In genomic region chr17:40069751-40070643, GRCh38 we compare ENCODE assay signal across 8 cellular contexts. TPM values are rescaled to one million over a fixed set of nuclear protein-coding genes. Genes with fewer than 3 reads are reported as not detected.
DNase-seq lines count a peak whose midpoint lies in the region; ATAC-seq and TF ChIP-seq lines count a peak whose summit lies in the region.
"Had no signal": no experiment of that assay in that cellular context is flagged by ENCODE, and none has a peak within 500 bp of the region (broad histone marks: within the 10 kb centered on the region; RNA-seq: fewer than 3 reads in every experiment).

No MANE protein-coding gene starts in this region.

- H3K4me3 Mint-ChIP-seq in endothelial cell (ENCODE audit: unreplicated experiment), result no peak overlapping the region

- TF ChIP-seq CTCF in endothelial cell (IDR thresholded peaks at IDR 0.05; ENCODE audit: unreplicated experiment), result peak; percentile 10

- DNase-seq in G401 (ENCODE audit: low spot score), result peak; percentile 78
- DNase-seq in NAMALWA (ENCODE audit: low spot score), result peak; percentile 75
- peak; percentile 41 for DNase-seq in activated CD4-positive, alpha-beta T cell treated with anti-CD3 and anti-CD28 coated beads for 48 hours
- DNase-seq in endothelial cell (ENCODE audit: low spot score), result no peak
- peak in 37 of 56 donors; percentile 33 to 82 (median 59) for DNase-seq in nucleus accumbens (lab: John Stamatoyannopoulos, UW)
- DNase-seq in NCI-H128 (lab: John Stamatoyannopoulos, UW; ENCODE audit: unreplicated experiment), result no peak

- in situ Hi-C loops in G401 (cut with HindIII; ENCODE audit: low sequenced_read_pairs), result loop anchor here (5.0 to 25.0 kb wide), 2 partner anchors 107 to 242 kb away; partner anchors contain the start of genes RAPGEFL1 and RARA

- no peak for ATAC-seq in HG03025 (IDR thresholded peaks at IDR 0.05; ENCODE audit: low FRiP score, unreplicated experiment)

- H3K27ac Mint-ChIP-seq in endothelial cell (ENCODE audit: unreplicated experiment), result no peak overlapping the region

- H3K27me3 Mint-ChIP-seq in endothelial cell (ENCODE audit: unreplicated experiment), result peaks cover 14% of the 10 kb centered on the region

- H3K36me3 Mint-ChIP-seq in endothelial cell (ENCODE audit: low read depth, unreplicated experiment), result peaks cover 7% of the 10 kb centered on the region

- H3K4me1 Mint-ChIP-seq in endothelial cell (ENCODE audit: unreplicated experiment), result peaks cover 35% of the 10 kb centered on the region

- no peaks in the 10 kb centered on the region for H3K9me3 Mint-ChIP-seq in endothelial cell (ENCODE audit: unreplicated experiment)

RNA-seq across cellular contexts. Expression of gene THRA, which starts 7.2 kb away (rescaled TPM):
- 11.8 and 18.4 TPM in 2 replicates for total RNA-seq in G401 (2014; rRNA removed; shearing (Covaris generic))
- total RNA-seq in endothelial cell (ENCODE audit: unreplicated experiment), result 13.6 TPM

RNA-seq across cellular contexts. Expression of gene MED24, which starts 15.8 kb away (rescaled TPM):
- total RNA-seq in G401 (2014; rRNA removed; shearing (Covaris generic)), result 70.0 and 90.8 TPM in 2 replicates
- total RNA-seq in endothelial cell (ENCODE audit: unreplicated experiment), result 111 TPM

RNA-seq across cellular contexts. Expression of gene NR1D1, which starts 30.4 kb away (rescaled TPM):
- total RNA-seq in G401 (2014; rRNA removed; shearing (Covaris generic)), result 0.06 and 2.0 TPM in 2 replicates
- total RNA-seq in endothelial cell (ENCODE audit: unreplicated experiment), result 2.6 TPM

RNA-seq across cellular contexts. Expression of gene MSL1, which starts 51.8 kb away (rescaled TPM):
- 67.9 and 80.5 TPM in 2 replicates for total RNA-seq in G401 (2014; rRNA removed; shearing (Covaris generic))
- total RNA-seq in endothelial cell (ENCODE audit: unreplicated experiment), result 96.2 TPM

RNA-seq across cellular contexts. Expression of gene CSF3, which starts 54.8 kb away (rescaled TPM):
- not detected in 2 replicates for total RNA-seq in G401 (2014; rRNA removed; shearing (Covaris generic))
- not detected for total RNA-seq in endothelial cell (ENCODE audit: unreplicated experiment)
- total RNA-seq: activated CD8-positive, alpha-beta memory T cell treated with anti-CD3 and anti-CD28 coated beads for 36 hours had no signal

Comparison
In these comparisons a context has a peak if more than half of its experiments do, and no peak if none do; other contexts are left out.
1. DNase-seq: peak in G401 (single experiment), NAMALWA (single experiment), activated CD4-positive, alpha-beta T cell treated with anti-CD3 and anti-CD28 coated beads for 48 hours (single experiment) and nucleus accumbens (37 of 56); none in endothelial cell (single experiment) and NCI-H128 (single experiment).